ENCODE assay signal across 22 cellular contexts in the genomic region with DNA sequence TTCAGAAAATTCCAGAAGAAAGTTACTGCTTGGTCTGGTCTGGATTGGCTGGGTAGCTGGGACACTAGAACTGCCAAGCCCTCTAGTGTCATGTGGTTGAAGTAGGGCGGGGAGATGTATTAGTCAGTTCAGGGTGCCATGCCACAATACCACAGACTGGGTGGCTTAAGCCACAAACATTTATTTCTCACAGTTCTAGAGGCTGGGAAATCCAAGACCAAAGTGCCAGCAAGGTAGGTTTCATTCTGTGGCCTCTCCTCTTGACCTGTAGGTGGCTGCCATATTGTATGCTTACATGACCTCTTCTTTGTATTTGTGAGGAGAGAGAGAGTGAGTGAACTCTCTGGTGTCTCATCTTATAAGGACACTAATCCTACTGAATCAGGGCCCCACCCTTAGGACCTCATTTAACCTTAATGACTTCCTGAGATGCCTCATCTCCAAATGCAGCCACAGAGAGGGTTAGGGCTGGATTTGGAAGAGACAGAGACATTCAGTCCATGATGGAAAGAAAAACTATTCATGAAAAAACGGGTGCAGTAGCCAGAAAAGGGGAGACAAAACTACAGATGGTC. TPM values are rescaled to one million over a fixed set of nuclear protein-coding genes. Genes with fewer than 3 reads are reported as not detected.
DNase-seq lines count a peak whose midpoint lies in the region; ATAC-seq and TF ChIP-seq lines count a peak whose summit lies in the region.
"Had no signal": no experiment of that assay in that cellular context is flagged by ENCODE, and none has a peak within 500 bp of the region (broad histone marks: within the 10 kb centered on the region; RNA-seq: fewer than 3 reads in every experiment).

No MANE protein-coding gene starts in this region.

- TF ChIP-seq CTCF in mammary epithelial cell (conservative IDR thresholded peaks at IDR 0.05 in 1 of 2, IDR thresholded peaks at IDR 0.05 in 1 of 2; ENCODE audit: extremely low read depth in 1 of 2, insufficient read depth in 1 of 2, low read depth in 1 of 2, low read length in 2 of 2) (no peak), MCF 10A (IDR thresholded peaks at IDR 0.05; ENCODE audit: unreplicated experiment) (no peak)

- H3K27ac Mint-ChIP-seq in MCF 10A (ENCODE audit: low read depth, unreplicated experiment), result no peak overlapping the region
- H3K27ac Mint-ChIP-seq in stimulated activated naive CD8-positive, alpha-beta T cell treated with anti-CD3 and anti-CD28 coated beads, Interleukin-15, amount 100 ng/mL, for 72 hours, result no peak overlapping the region
- H3K27ac Mint-ChIP-seq: CD14-positive monocyte, neural progenitor cell had no signal

- WGBS in mammary epithelial cell (ENCODE audit: low coverage, missing lambda C conversion rate), result 60% methylated on average over 2 of the region's 2 CpGs

- peaks cover 7% of the 10 kb centered on the region for H3K9me3 ChIP-seq in mammary epithelial cell (replicated peaks; ENCODE audit: insufficient read depth, low read length)
- H3K9me3 ChIP-seq: mucosa of descending colon, testis, uterus had no signal

- DNase-seq in mammary epithelial cell (peak; percentile 88), MCF 10A (ENCODE audit: unreplicated experiment) (no peak), SW480 (ENCODE audit: low spot score) (peak; percentile 75), NCI-H2107 (lab: John Stamatoyannopoulos, UW) (no peak), NCI-H524 treated with DMSO at 0.1 percent for 48 hours (lab: John Stamatoyannopoulos, UW) (no peak)
- DNase-seq in stimulated activated naive CD8-positive, alpha-beta T cell treated with anti-CD3 and anti-CD28 coated beads, Interleukin-15, amount 100 ng/mL, for 72 hours, result peak in 1 of 2 donors; percentile 38
- DNase-seq: activated CD4-positive, alpha-beta T cell treated with anti-CD3 and anti-CD28 coated beads for 48 hours; activated naive CD4-positive, alpha-beta T cell treated with Interleukin-2 at 50 U/mL for 16 hours; central memory CD4-positive, alpha-beta T cell; dermis blood vessel endothelial cell; foreskin fibroblast; mucosa of descending colon; NCI-H1694 treated with DMSO at 0.1 percent for 48 hours; posterior cingulate gyrus; Right ventricle myocardium superior; testis; uterus had no signal

- H2AFZ ChIP-seq in mammary epithelial cell (ENCODE audit: low read depth, low read length), result no peak overlapping the region
- H2AFZ ChIP-seq: hepatocyte, neural progenitor cell had no signal

- H3K9ac ChIP-seq in mammary epithelial cell (ENCODE audit: insufficient read depth, low read length), result no peak overlapping the region
- H3K9ac ChIP-seq: neural progenitor cell had no signal

- H3K27me3 ChIP-seq in mammary epithelial cell (ENCODE audit: insufficient read depth, low read length), result no peaks in the 10 kb centered on the region
- H3K27me3 ChIP-seq: hepatocyte, testis, uterus had no signal

- no peaks in the 10 kb centered on the region for H3K27me3 Mint-ChIP-seq in MCF 10A (ENCODE audit: insufficient read depth, unreplicated experiment)
- peaks cover 9% of the 10 kb centered on the region for H3K27me3 Mint-ChIP-seq in stimulated activated naive CD8-positive, alpha-beta T cell treated with anti-CD3 and anti-CD28 coated beads, Interleukin-15, amount 100 ng/mL, for 72 hours

- ATAC-seq in esophagus mucosa (peak; percentile 35), GM18868 (IDR thresholded peaks at IDR 0.05; ENCODE audit: unreplicated experiment) (no peak)
- peak; percentile 82 for ATAC-seq in stimulated activated naive CD8-positive, alpha-beta T cell treated with anti-CD3 and anti-CD28 coated beads, Interleukin-15, amount 100 ng/mL, for 72 hours

- H3K4me1 Mint-ChIP-seq in MCF 10A (ENCODE audit: insufficient read depth, unreplicated experiment), result peaks cover 17% of the 10 kb centered on the region
- H3K4me1 Mint-ChIP-seq in stimulated activated naive CD8-positive, alpha-beta T cell treated with anti-CD3 and anti-CD28 coated beads, Interleukin-15, amount 100 ng/mL, for 72 hours, result peaks cover 7% of the 10 kb centered on the region

- H3K36me3 ChIP-seq in mammary epithelial cell (ENCODE audit: insufficient read depth, low read length), result no peaks in the 10 kb centered on the region
- H3K36me3 ChIP-seq: neural progenitor cell, uterus had no signal

- BruUV-seq in mammary epithelial cell (replicated peaks; lab: Mats Ljungman, UMichigan) (no TSS peak), MCF 10A (replicated peaks; lab: Mats Ljungman, UMichigan) (no TSS peak)

- intact Hi-C loops in mammary epithelial cell (cut with micrococcal nuclease) (no loop called here), MCF 10A (cut with micrococcal nuclease) (no loop called here)

- no peaks in the 10 kb centered on the region for H4K20me1 ChIP-seq in mammary epithelial cell (ENCODE audit: insufficient read depth, low read length)

- no peak overlapping the region for H3K27ac ChIP-seq in mammary epithelial cell (ENCODE audit: insufficient read depth, low read depth, low read length)
- H3K27ac ChIP-seq: hepatocyte, neural progenitor cell, testis, uterus had no signal

- H3K79me2 ChIP-seq in mammary epithelial cell (ENCODE audit: insufficient read depth, low read length), result no peaks in the 10 kb centered on the region
- H3K79me2 ChIP-seq: hepatocyte had no signal

- dilution Hi-C loops in mammary epithelial cell (cut with HindIII; ENCODE audit: low sequenced_read_pairs), result no loop called here

- peaks cover 30% of the 10 kb centered on the region for H3K4me1 ChIP-seq in mammary epithelial cell (ENCODE audit: insufficient read depth, low read length)
- H3K4me1 ChIP-seq: neural progenitor cell, testis, uterus had no signal

- CTCF ChIA-PET in mammary epithelial cell (lab: Charles Lee; ENCODE audit: low non-redundant PET), result no interaction called here
- CTCF ChIA-PET in MCF 10A (lab: Yijun Ruan, JAX), result interaction anchor here (0.9 kb wide), 1 partner anchor 11 kb away, joined by 3 read pairs; no protein-coding TSS in a partner anchor

- H3K9me3 Mint-ChIP-seq in MCF 10A (ENCODE audit: unreplicated experiment), result peaks cover 9% of the 10 kb centered on the region
- H3K9me3 Mint-ChIP-seq in stimulated activated naive CD8-positive, alpha-beta T cell treated with anti-CD3 and anti-CD28 coated beads, Interleukin-15, amount 100 ng/mL, for 72 hours, result peaks cover 8 to 9% of the 10 kb centered on the region in 2 donors
- H3K9me3 Mint-ChIP-seq: neural progenitor cell had no signal

- POLR2A ChIA-PET in MCF 10A (lab: Yijun Ruan, JAX), result no interaction called here

- H3K36me3 Mint-ChIP-seq in MCF 10A (ENCODE audit: insufficient read depth, unreplicated experiment), result peaks cover 4% of the 10 kb centered on the region
- H3K36me3 Mint-ChIP-seq: CD14-positive monocyte, neural progenitor cell had no signal

- in situ Hi-C loops in mammary epithelial cell (cut with MboI; ENCODE audit: low sequenced_read_pairs in 2 of 2), result loop anchor here (10.0 to 25.0 kb wide), 3 partner anchors 292 to 555 kb away; partner anchors contain the start of gene SLC28A1 (in 1 of the 2)

- H3K4me3 ChIP-seq in mammary epithelial cell (replicated peaks in 1 of 3; ENCODE audit: insufficient read depth in 1 of 3, low read depth in 2 of 3, low read length in 3 of 3), result no peak overlapping the region
- H3K4me3 ChIP-seq: hepatocyte, mucosa of descending colon, neural progenitor cell, testis, uterus had no signal

- H3K4me2 ChIP-seq in mammary epithelial cell (ENCODE audit: insufficient read depth, low read depth, low read length), result no peak overlapping the region
- H3K4me2 ChIP-seq: hepatocyte, neural progenitor cell had no signal

- no peak overlapping the region for H3K4me3 Mint-ChIP-seq in MCF 10A (ENCODE audit: unreplicated experiment)
- no peak overlapping the region for H3K4me3 Mint-ChIP-seq in stimulated activated naive CD8-positive, alpha-beta T cell treated with anti-CD3 and anti-CD28 coated beads, Interleukin-15, amount 100 ng/mL, for 72 hours
- H3K4me3 Mint-ChIP-seq: CD14-positive monocyte, neural progenitor cell had no signal

RNA-seq across cellular contexts. Expression of gene ZSCAN2, which starts 18.1 kb away (rescaled TPM):
- total RNA-seq in mammary epithelial cell (1 to 10 TPM; 5.0 to 6.3 TPM), MCF 10A (2022) (4.2 and 4.3 TPM in 2 replicates), esophagus mucosa (0.92 TPM)
- 4.2 TPM for polyA plus RNA-seq in mammary epithelial cell
- 4.0 TPM for polyA minus RNA-seq in mammary epithelial cell

Comparison
In these comparisons a context has a peak if more than half of its experiments do, and no peak if none do; other contexts are left out.
1. DNase-seq: peak in mammary epithelial cell (single experiment) and SW480 (single experiment); none in MCF 10A (single experiment), NCI-H2107 (single experiment) and NCI-H524 treated with DMSO at 0.1 percent for 48 hours (single experiment).